Comparison of ENCODE assay signal across 8 cellular contexts in the genomic region with DNA sequence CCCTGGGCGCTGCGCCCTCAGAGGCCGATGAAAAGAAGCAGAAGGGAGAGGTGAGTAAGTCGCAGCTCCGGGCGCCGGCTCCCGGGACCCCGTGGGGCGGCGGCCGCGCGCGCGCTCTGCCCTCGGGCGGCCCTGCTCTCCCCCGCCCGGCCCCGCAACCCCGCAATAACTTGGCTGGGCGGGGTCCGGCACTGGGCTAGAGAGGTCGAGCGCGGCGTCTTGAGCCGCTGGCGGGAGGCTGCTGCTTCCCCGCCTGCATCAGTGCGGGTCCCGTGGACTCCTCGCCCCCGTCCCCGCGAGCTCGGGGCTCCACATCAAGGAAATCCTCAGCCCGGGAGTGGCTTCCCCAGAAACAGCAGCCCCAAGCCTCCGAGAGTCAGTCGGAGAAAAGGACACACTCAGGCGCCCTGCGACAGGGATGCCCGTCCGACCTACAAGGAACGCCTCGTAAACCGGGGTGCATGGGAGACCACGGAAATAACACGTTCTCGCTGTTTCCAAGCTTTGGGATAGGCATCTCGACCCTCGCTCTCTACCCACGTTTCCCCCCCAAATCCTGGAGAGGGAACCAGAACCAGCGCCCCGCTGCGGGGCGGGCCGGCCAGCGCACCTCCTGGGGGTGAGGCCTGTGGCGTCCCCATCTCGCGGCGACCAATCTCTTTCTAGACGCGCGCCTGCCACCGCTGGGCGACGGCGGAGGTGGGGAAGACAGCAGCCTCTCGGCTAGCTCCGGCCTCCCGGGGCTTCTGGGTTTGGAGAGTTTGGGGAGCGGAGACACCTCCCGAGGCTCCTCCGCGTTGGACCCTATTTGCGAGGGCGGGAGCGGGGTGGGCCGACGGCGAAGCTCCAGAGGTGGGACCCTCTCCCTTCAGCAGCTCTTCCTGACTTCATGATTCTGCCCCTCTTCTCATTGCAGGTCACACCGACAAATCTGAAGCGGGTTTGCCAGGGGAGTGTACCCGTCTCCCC. TPM values are rescaled to one million over a fixed set of nuclear protein-coding genes. Genes with fewer than 3 reads are reported as not detected.
A peak's percentile ranks its signal among the peaks of the same experiment; 100 is the strongest.
DNase-seq lines count a peak whose midpoint lies in the region; ATAC-seq and TF ChIP-seq lines count a peak whose summit lies in the region.

No MANE protein-coding gene starts in this region.

- TF ChIP-seq POLR2A in sigmoid colon (IDR thresholded peaks at IDR 0.05): no peak

- intact Hi-C loops in sigmoid colon (cut with DNase I): loop anchor here (5.0 kb wide), 1 partner anchor 275 kb away; a partner anchor contains a TSS

- peak; percentile 37 for ATAC-seq in GM21526 (IDR thresholded peaks at IDR 0.05; ENCODE audit: low FRiP score, unreplicated experiment)

- peak; percentile 14 for TF ChIP-seq CTCF in SU-DHL-6 (IDR thresholded peaks at IDR 0.05; ENCODE audit: insufficient read depth, low read length, poor library complexity, severe bottlenecking)
- peak; percentile 14 to 40 (median 34) for TF ChIP-seq CTCF in sigmoid colon (IDR thresholded peaks at IDR 0.05)

- H3K9ac ChIP-seq in SU-DHL-6 (ENCODE audit: low read length): peak overlapping the region; percentile 90
- H3K9ac ChIP-seq in adipocyte (ENCODE audit: low read length): peak overlapping the region; percentile 94

- no peak for TF ChIP-seq EP300 in sigmoid colon (IDR thresholded peaks at IDR 0.05)

- H3K9me3 ChIP-seq in SU-DHL-6 (ENCODE audit: insufficient read depth, low read length): no peaks in the 10 kb centered on the region
- no peaks in the 10 kb centered on the region for H3K9me3 ChIP-seq in adipocyte (ENCODE audit: control insufficient read depth, low read length)
- no peaks in the 10 kb centered on the region for H3K9me3 ChIP-seq in sigmoid colon

- H3F3A ChIP-seq in SU-DHL-6 (ENCODE audit: insufficient read depth): 0 out of 2 replicates have a peak, but pooled peaks cover 4% of the 10 kb centered on the region

- H3K9me2 ChIP-seq in SU-DHL-6 (replicated peaks; ENCODE audit: insufficient read depth, low read length): no peaks in the 10 kb centered on the region

- DNase-seq in DMS 273 (lab: John Stamatoyannopoulos, UW; ENCODE audit: unreplicated experiment) (peak; percentile 86), KG1 (lab: John Stamatoyannopoulos, UW) (peak; percentile 49), adipocyte (ENCODE audit: low read depth) (peak; percentile 79), hepatic stellate cell (ENCODE audit: low spot score) (peak; percentile 85), sigmoid colon (peak; percentile 83), pons (ENCODE audit: low spot score) (no peak)

- H3K4me1 ChIP-seq in adipocyte (ENCODE audit: control insufficient read depth, insufficient read depth, low read length): peaks cover 42% of the 10 kb centered on the region
- H3K4me1 ChIP-seq in sigmoid colon: peaks cover 0 to 61% (median 40%) of the 10 kb centered on the region in 4 donors

- H3K4me2 ChIP-seq in SU-DHL-6 (ENCODE audit: low read depth, low read length, poor library complexity, severe bottlenecking): peak overlapping the region; percentile 65

- H3K27ac ChIP-seq in SU-DHL-6 (ENCODE audit: low read depth, low read length) (peak overlapping the region; percentile 81), sigmoid colon (peak overlapping the region; percentile 86 to 94 (median 90))

- WGBS in sigmoid colon, 2 donors: 0% methylated on average over 87 of the region's 87 CpGs

- H3K4me3 ChIP-seq in SU-DHL-6 (ENCODE audit: insufficient read depth, low read length, poor library complexity, severe bottlenecking): peak overlapping the region; percentile 78
- H3K4me3 ChIP-seq in adipocyte (ENCODE audit: low read length): peak overlapping the region; percentile 92
- peak overlapping the region; percentile 57 to 79 (median 60) for H3K4me3 ChIP-seq in sigmoid colon

- H3K36me3 ChIP-seq in SU-DHL-6 (ENCODE audit: low read length): no peaks in the 10 kb centered on the region
- peaks cover 29% of the 10 kb centered on the region for H3K36me3 ChIP-seq in adipocyte (ENCODE audit: control insufficient read depth, insufficient read depth, low read length, severe bottlenecking)
- peaks cover 0 to 1% (median 0%) of the 10 kb centered on the region in 4 donors for H3K36me3 ChIP-seq in sigmoid colon

- H3K27me3 ChIP-seq in SU-DHL-6 (ENCODE audit: low read length) (no peaks in the 10 kb centered on the region), adipocyte (replicated peaks; ENCODE audit: control insufficient read depth, insufficient read depth, low read length) (no peaks in the 10 kb centered on the region), sigmoid colon (no peaks in the 10 kb centered on the region)

- peak overlapping the region; percentile 52 for H2AFZ ChIP-seq in SU-DHL-6 (ENCODE audit: low read depth, low read length, severe bottlenecking)

- peaks cover 14% of the 10 kb centered on the region for H3K79me2 ChIP-seq in SU-DHL-6 (ENCODE audit: insufficient read depth, low read length)

- no peaks in the 10 kb centered on the region for H4K20me1 ChIP-seq in SU-DHL-6 (ENCODE audit: low read depth, low read length)

RNA-seq across cellular contexts. Expression of a gene that starts 0.8 kb away (rescaled TPM):
- total RNA-seq in sigmoid colon: 10 to 100 TPM in 1 of 4 donors, 1 to 10 TPM in 3; 4.1 to 10.8 (median 6.7) TPM
- 10 to 100 TPM in 1 of 3 donors, 1 to 10 TPM in 2; 4.9 to 10.3 (median 5.4) TPM for polyA plus RNA-seq in sigmoid colon

RNA-seq across cellular contexts. Expression of a gene that starts 0.9 kb away (rescaled TPM):
- total RNA-seq in sigmoid colon: 10 to 100 TPM; 28.8 to 41.8 (median 35.4) TPM
- 10 to 100 TPM; 14.4 to 79.0 (median 20.3) TPM for polyA plus RNA-seq in sigmoid colon

RNA-seq across cellular contexts. Expression of a gene that starts 21.8 kb away (rescaled TPM):
- 10 to 100 TPM; 13.6 to 31.3 (median 16.8) TPM for total RNA-seq in sigmoid colon
- 10 to 100 TPM; 16.9 to 28.5 (median 18.0) TPM for polyA plus RNA-seq in sigmoid colon

RNA-seq across cellular contexts. Expression of a gene that starts 25.3 kb away (rescaled TPM):
- 10 to 100 TPM in 1 of 4 donors, 1 to 10 TPM in 3; 5.4 to 17.2 (median 6.2) TPM for total RNA-seq in sigmoid colon
- 1 to 10 TPM; 1.6 to 5.2 (median 3.0) TPM for polyA plus RNA-seq in sigmoid colon

RNA-seq across cellular contexts. Expression of a gene that starts 55.1 kb away (rescaled TPM):
- 10 to 100 TPM; 23.9 to 94.4 (median 35.1) TPM for total RNA-seq in sigmoid colon
- 1 to 10 TPM in 2 of 3 donors, under 1 TPM in 1; 0.23 to 4.9 (median 3.0) TPM for polyA plus RNA-seq in sigmoid colon
